In genomic region chr13:45658586-45659235, GRCh38 we compare ENCODE assay signal across 17 cellular contexts. TPM values are rescaled to one million over a fixed set of nuclear protein-coding genes. Genes with fewer than 3 reads are reported as not detected.
A peak's percentile ranks its signal among the peaks of the same experiment; 100 is the strongest.
DNase-seq lines count a peak whose midpoint lies in the region; TF ChIP-seq lines count a peak whose summit lies in the region.
"Had no signal": no experiment of that assay in that cellular context is flagged by ENCODE, and none has a peak within 500 bp of the region (broad histone marks: within the 10 kb centered on the region; RNA-seq: fewer than 3 reads in every experiment).

No MANE protein-coding gene starts in this region.

- no peaks in the 10 kb centered on the region for H3K27me3 Mint-ChIP-seq in neural progenitor cell (ENCODE audit: insufficient read depth, low read depth)
- peaks cover 1% of the 10 kb centered on the region for H3K27me3 Mint-ChIP-seq in activated T-helper 2 cell treated with anti-CD3 and anti-CD28 coated beads, Interferon-gamma antibody, Interleukin-2, Interleukin-4, amounts not matched to agents 10 μg/mL and 5 μg/mL and 100 μg/mL, durations not matched to agents 14 hours and 24 hours and 36 hours (ENCODE audit: low read depth)

- no peak overlapping the region for H2AFZ ChIP-seq in neural progenitor cell (replicated peaks)

- no peak overlapping the region for H3K9ac ChIP-seq in neural progenitor cell

- TF ChIP-seq CTCF in AG04449 (IDR thresholded peaks at IDR 0.05; ENCODE audit: insufficient read depth, low read length, missing control alignments): no peak
- no peak for TF ChIP-seq CTCF in astrocyte of the cerebellum (IDR thresholded peaks at IDR 0.05; ENCODE audit: low read depth, low read length, missing control alignments)
- no peak for TF ChIP-seq CTCF in neural progenitor cell (IDR thresholded peaks at IDR 0.05)
- TF ChIP-seq CTCF in lower leg skin (IDR thresholded peaks at IDR 0.05): no peak

- in situ Hi-C loops in astrocyte of the cerebellum (cut with HindIII; ENCODE audit: low sequenced_read_pairs): no loop called here

- POLR2A ChIA-PET in AG04449 (lab: Yijun Ruan, JAX): interaction anchor here (0.5 kb wide), 1 partner anchor 18 kb away, joined by 3 read pairs; no protein-coding TSS in a partner anchor

- DNase-seq in AG04449 (ENCODE audit: low read depth, low spot score): peak; percentile 42
- DNase-seq in HCEC 1CT: peak; percentile 87
- peak; percentile 5 for DNase-seq in astrocyte of the cerebellum (ENCODE audit: low read depth)
- peak; percentile 88 for DNase-seq in foreskin melanocyte
- no peak for DNase-seq in neural progenitor cell (ENCODE audit: low spot score)
- no peak for DNase-seq in activated T-helper 2 cell treated with anti-CD3 and anti-CD28 coated beads, Interferon-gamma antibody, Interleukin-2, Interleukin-4, amounts not matched to agents 10 μg/mL and 5 μg/mL and 100 μg/mL, durations not matched to agents 14 hours and 24 hours and 36 hours (ENCODE audit: low spot score)
- no peak for DNase-seq in lower leg skin (ENCODE audit: low spot score in 2 of 2)
- DNase-seq in COLO668 (lab: John Stamatoyannopoulos, UW; ENCODE audit: unreplicated experiment): no peak
- DNase-seq: DMS 273 treated with DMSO at 0.1 percent for 48 hours, mucosa of descending colon, NCI-H1436 treated with DMSO at 0.1 percent for 48 hours, NCI-H524, Peyer's patch had no signal

- H3K27me3 ChIP-seq in neural progenitor cell: no peaks in the 10 kb centered on the region
- H3K27me3 ChIP-seq: Peyer's patch had no signal

- H3K4me1 Mint-ChIP-seq in neural progenitor cell: no peaks in the 10 kb centered on the region
- peaks cover 5% of the 10 kb centered on the region for H3K4me1 Mint-ChIP-seq in activated T-helper 2 cell treated with anti-CD3 and anti-CD28 coated beads, Interferon-gamma antibody, Interleukin-2, Interleukin-4, amounts not matched to agents 10 μg/mL and 5 μg/mL and 100 μg/mL, durations not matched to agents 14 hours and 24 hours and 36 hours (ENCODE audit: low read depth)

- no peaks in the 10 kb centered on the region for H3F3A ChIP-seq in neural progenitor cell (ENCODE audit: low read depth)

- CTCF ChIA-PET in AG04449 (lab: Yijun Ruan, JAX): no interaction called here

- H3K79me2 ChIP-seq in neural progenitor cell (ENCODE audit: low read depth): no peaks in the 10 kb centered on the region

- intact Hi-C loops in activated T-helper 2 cell treated with anti-CD3 and anti-CD28 coated beads, Interferon-gamma antibody, Interleukin-2, Interleukin-4, amounts not matched to agents 10 μg/mL and 5 μg/mL and 100 μg/mL, durations not matched to agents 14 hours and 24 hours and 36 hours (cut with micrococcal nuclease): no loop called here
- intact Hi-C loops in lower leg skin (cut with DNase I; ENCODE audit: low total_unique reads): no loop called here

- H3K9me3 Mint-ChIP-seq in neural progenitor cell: peaks cover 3% of the 10 kb centered on the region
- H3K9me3 Mint-ChIP-seq in activated T-helper 2 cell treated with anti-CD3 and anti-CD28 coated beads, Interferon-gamma antibody, Interleukin-2, Interleukin-4, amounts not matched to agents 10 μg/mL and 5 μg/mL and 100 μg/mL, durations not matched to agents 14 hours and 24 hours and 36 hours: peaks cover 6% of the 10 kb centered on the region

- no peaks in the 10 kb centered on the region for H3K36me3 ChIP-seq in neural progenitor cell
- H3K36me3 ChIP-seq: Peyer's patch had no signal

- no peak overlapping the region for H3K27ac ChIP-seq in neural progenitor cell
- H3K27ac ChIP-seq: Peyer's patch had no signal

- H3K4me3 Mint-ChIP-seq in neural progenitor cell: no peak overlapping the region
- H3K4me3 Mint-ChIP-seq in activated T-helper 2 cell treated with anti-CD3 and anti-CD28 coated beads, Interferon-gamma antibody, Interleukin-2, Interleukin-4, amounts not matched to agents 10 μg/mL and 5 μg/mL and 100 μg/mL, durations not matched to agents 14 hours and 24 hours and 36 hours (ENCODE audit: low read depth): no peak overlapping the region

- no peak for TF ChIP-seq POLR2A in lower leg skin (IDR thresholded peaks at IDR 0.05)

- H3K4me3 ChIP-seq in AG04449 (ENCODE audit: low read depth, low read length) (no peak overlapping the region), astrocyte of the cerebellum (ENCODE audit: low read depth, low read length) (no peak overlapping the region), neural progenitor cell (no peak overlapping the region), lower leg skin (ENCODE audit: low read depth, poor library complexity, severe bottlenecking) (no peak overlapping the region)
- H3K4me3 ChIP-seq: K562, mucosa of descending colon, Peyer's patch had no signal

- WGBS in lower leg skin, 2 donors: 60 to 63% methylated on average over 5 of the region's 5 CpGs

- no peaks in the 10 kb centered on the region for H3K9me3 ChIP-seq in neural progenitor cell (ENCODE audit: low read depth)
- H3K9me3 ChIP-seq: mucosa of descending colon, Peyer's patch had no signal

- no peak overlapping the region for H3K4me2 ChIP-seq in neural progenitor cell

- H3K4me1 ChIP-seq in neural progenitor cell: no peaks in the 10 kb centered on the region
- H3K4me1 ChIP-seq: Peyer's patch had no signal

- no peaks in the 10 kb centered on the region for H4K20me1 ChIP-seq in neural progenitor cell (ENCODE audit: low read depth)

- no peaks in the 10 kb centered on the region for H3K36me3 Mint-ChIP-seq in neural progenitor cell
- H3K36me3 Mint-ChIP-seq in activated T-helper 2 cell treated with anti-CD3 and anti-CD28 coated beads, Interferon-gamma antibody, Interleukin-2, Interleukin-4, amounts not matched to agents 10 μg/mL and 5 μg/mL and 100 μg/mL, durations not matched to agents 14 hours and 24 hours and 36 hours (ENCODE audit: low read depth): no peaks in the 10 kb centered on the region

- H3K27ac Mint-ChIP-seq in neural progenitor cell: no peak overlapping the region
- no peak overlapping the region for H3K27ac Mint-ChIP-seq in activated T-helper 2 cell treated with anti-CD3 and anti-CD28 coated beads, Interferon-gamma antibody, Interleukin-2, Interleukin-4, amounts not matched to agents 10 μg/mL and 5 μg/mL and 100 μg/mL, durations not matched to agents 14 hours and 24 hours and 36 hours

RNA-seq across cellular contexts. Expression of gene ERICH6B, which starts 43.2 kb away (rescaled TPM):
- total RNA-seq in neural progenitor cell (ENCODE audit: low replicate concordance) (not detected in 2 replicates), lower leg skin (not detected)
- not detected in 2 replicates for total RNA-seq in activated T-helper 2 cell treated with anti-CD3 and anti-CD28 coated beads, Interferon-gamma antibody, Interleukin-2, Interleukin-4, amounts not matched to agents 10 μg/mL and 5 μg/mL and 100 μg/mL, durations not matched to agents 14 hours and 24 hours and 36 hours
- total RNA-seq: K562; kidney epithelial cell; mucosa of descending colon; Peyer's patch; posterior vena cava; T-helper 1 cell treated with Interleukin-12 subunit alpha and Interleukin-12 subunit beta and Interleukin-4 antibody, amounts not matched to agents 30 ng/mL and 1 ng/mL, for 36 hours had no signal

RNA-seq across cellular contexts. Expression of gene CBY2, which starts 43.4 kb away (rescaled TPM):
- total RNA-seq in neural progenitor cell (ENCODE audit: low replicate concordance): 0.31 TPM in 1 of 2 replicates, not detected in the other
- not detected in 2 replicates for total RNA-seq in activated T-helper 2 cell treated with anti-CD3 and anti-CD28 coated beads, Interferon-gamma antibody, Interleukin-2, Interleukin-4, amounts not matched to agents 10 μg/mL and 5 μg/mL and 100 μg/mL, durations not matched to agents 14 hours and 24 hours and 36 hours
- under 1 TPM in 1 of 4 donors, not detected in 3; 0.45 TPM for total RNA-seq in lower leg skin
- total RNA-seq: kidney epithelial cell; mucosa of descending colon; Peyer's patch; posterior vena cava; T-helper 1 cell treated with Interleukin-12 subunit alpha and Interleukin-12 subunit beta and Interleukin-4 antibody, amounts not matched to agents 30 ng/mL and 1 ng/mL, for 36 hours had no signal

Comparison
In these comparisons a context has a peak if more than half of its experiments do, and no peak if none do; other contexts are left out.
1. DNase-seq: peak in AG04449 (single experiment), HCEC 1CT (single experiment), astrocyte of the cerebellum (single experiment) and foreskin melanocyte (single experiment); none in neural progenitor cell (single experiment), activated T-helper 2 cell treated with anti-CD3 and anti-CD28 coated beads, Interferon-gamma antibody, Interleukin-2, Interleukin-4, amounts not matched to agents 10 μg/mL and 5 μg/mL and 100 μg/mL, durations not matched to agents 14 hours and 24 hours and 36 hours (single experiment), lower leg skin (0 of 2) and COLO668 (single experiment).